Comparison of ENCODE assay signal across 14 cellular contexts in the genomic region with DNA sequence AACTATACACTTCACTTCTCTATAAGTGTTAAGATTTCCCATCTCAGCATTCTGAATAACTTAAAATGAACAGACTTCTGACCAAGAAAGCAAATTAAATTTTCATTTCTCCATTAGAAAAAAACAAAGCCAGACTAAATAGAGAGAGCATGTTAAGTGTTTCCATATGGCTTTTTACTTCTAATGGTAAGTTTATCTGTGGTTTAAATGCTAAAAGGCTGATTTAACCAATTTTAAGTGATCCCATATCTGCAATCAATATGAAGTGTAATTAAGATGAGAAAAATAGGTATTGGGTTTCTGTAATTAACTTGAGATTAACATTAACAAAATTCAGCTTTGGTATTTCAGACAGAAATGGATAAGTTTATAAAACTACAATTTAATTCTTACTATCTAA.
"Had no signal": no experiment of that assay in that cellular context is flagged by ENCODE, and none has a peak within 500 bp of the region (broad histone marks: within the 10 kb centered on the region; RNA-seq: fewer than 3 reads in every experiment).

No MANE protein-coding gene starts in this region.

- H3K27me3 Mint-ChIP-seq: naive thymus-derived CD4-positive, alpha-beta T cell; type B pancreatic cell had no signal

- H3K27ac Mint-ChIP-seq: type B pancreatic cell had no signal

- H3K4me3 Mint-ChIP-seq: naive thymus-derived CD4-positive, alpha-beta T cell; type B pancreatic cell had no signal

- DNase-seq: cortex of kidney; dorsolateral prefrontal cortex; effector CD8-positive, alpha-beta T cell; heart left ventricle; hypothalamus; kidney glomerular epithelial cell; mesendoderm; naive thymus-derived CD4-positive, alpha-beta T cell; posterior cingulate gyrus; stimulated activated CD4-positive, alpha-beta T cell treated with anti-CD3 and anti-CD28 coated beads, Interleukin-12 subunit alpha, Interleukin-12 subunit beta, amount 100 ng/mL, for 4 hours; stimulated activated naive CD8-positive, alpha-beta T cell treated with anti-CD3 and anti-CD28 coated beads, Interleukin-15, Interleukin-2, amounts not matched to agents 100 U/mL and 50 U/mL, for 24 hours; thyroid gland had no signal

- H3K9me3 Mint-ChIP-seq: naive thymus-derived CD4-positive, alpha-beta T cell; type B pancreatic cell had no signal

- H3K36me3 Mint-ChIP-seq: type B pancreatic cell had no signal

- ATAC-seq: heart left ventricle; naive thymus-derived CD4-positive, alpha-beta T cell; sciatic nerve; stimulated activated naive CD8-positive, alpha-beta T cell treated with anti-CD3 and anti-CD28 coated beads, Interleukin-15, Interleukin-2, amounts not matched to agents 100 U/mL and 50 U/mL, for 24 hours had no signal
